In genomic region chr7:45984386-45985295, GRCh38 we compare ENCODE assay signal across 14 cellular contexts.
DNase-seq lines count a peak whose midpoint lies in the region; ATAC-seq, FAIRE-seq and TF ChIP-seq lines count a peak whose summit lies in the region.
"Had no signal": no experiment of that assay in that cellular context is flagged by ENCODE, and none has a peak within 500 bp of the region (broad histone marks: within the 10 kb centered on the region; RNA-seq: fewer than 3 reads in every experiment).

No MANE protein-coding gene starts in this region.

- peaks cover 12% of the 10 kb centered on the region for H3K9me1 ChIP-seq in IMR-90 (ENCODE audit: insufficient read depth, low read length)

- intact Hi-C loops in IMR-90 (cut with micrococcal nuclease) (no loop called here), body of pancreas (cut with DNase I) (no loop called here), right lobe of liver (cut with DNase I) (no loop called here)

- H2BK120ac ChIP-seq in IMR-90 (ENCODE audit: low read depth, low read length) = peak overlapping the region; percentile 51; the same call in 1 of the 2 replicates

- H3K23ac ChIP-seq in IMR-90 (ENCODE audit: low read depth, low read length) = no peak overlapping the region

- H3K14ac ChIP-seq in IMR-90 (replicated peaks; ENCODE audit: low read depth, low read length) = no peak overlapping the region

- H2BK20ac ChIP-seq in IMR-90 (ENCODE audit: low read depth, low read length) = peak overlapping the region; percentile 42; the same call in 1 of the 2 replicates

- H4K8ac ChIP-seq in IMR-90 (ENCODE audit: low read depth in 2 of 2, low read length in 2 of 2) = peak overlapping the region; percentile 36 to 48; a peak in 2 of 4 replicates

- no peak overlapping the region for H2AK9ac ChIP-seq in IMR-90 (replicated peaks; ENCODE audit: low read depth, low read length, poor library complexity)

- H3K36me3 ChIP-seq in IMR-90 (ENCODE audit: control insufficient read depth, insufficient read depth, low read length) (no peaks in the 10 kb centered on the region), body of pancreas (replicated peaks in 1 of 2; ENCODE audit: insufficient read depth in 1 of 2, low read depth in 2 of 2) (no peaks in the 10 kb centered on the region), right lobe of liver (no peaks in the 10 kb centered on the region)
- H3K36me3 ChIP-seq: BLaER1 had no signal

- H3K4ac ChIP-seq in IMR-90 (ENCODE audit: low read depth, low read length) = peak overlapping the region; percentile 43; the same call in 1 of the 2 replicates

- peak overlapping the region; percentile 31 for H2BK5ac ChIP-seq in IMR-90 (ENCODE audit: low read depth, low read length, poor library complexity, severe bottlenecking)

- CTCF ChIA-PET in IMR-90 (lab: Yijun Ruan, JAX) = interaction anchor here (0.8 kb wide), 1 partner anchor 154 kb away, joined by 3 read pairs; no protein-coding TSS in a partner anchor

- H3K4me1 ChIP-seq in IMR-90 (ENCODE audit: control insufficient read depth, insufficient read depth, low read length) (peaks cover 16% of the 10 kb centered on the region), body of pancreas (no peaks in the 10 kb centered on the region), right lobe of liver (peaks cover 0 to 10% (median 1%) of the 10 kb centered on the region in 4 donors)
- H3K4me1 ChIP-seq: BLaER1 had no signal

- dilution Hi-C loops in IMR-90 (cut with HindIII; ENCODE audit: low sequenced_read_pairs, unreplicated experiment) = no loop called here

- ATAC-seq in IMR-90 (ENCODE audit: low read depth) (no peak), body of pancreas (peak; percentile 42), right lobe of liver (peak; percentile 46 to 70 (median 64)), GM21619 (IDR thresholded peaks at IDR 0.05; ENCODE audit: unreplicated experiment) (no peak), GM19035 (IDR thresholded peaks at IDR 0.05; ENCODE audit: unreplicated experiment) (no peak)

- H3K4me3 ChIP-seq in IMR-90 (ENCODE audit: insufficient read depth, low read depth, low read length) (no peak overlapping the region), body of pancreas (no peak overlapping the region), right lobe of liver (no peak overlapping the region)
- H3K4me3 ChIP-seq: BLaER1 had no signal

- in situ Hi-C loops in IMR-90 (cut with MboI; ENCODE audit: low sequenced_read_pairs) = no loop called here

- H4K20me1 ChIP-seq in IMR-90 (ENCODE audit: insufficient read depth, low read length) = no peaks in the 10 kb centered on the region
- H4K20me1 ChIP-seq: BLaER1 had no signal

- no peak for TF ChIP-seq POLR2A in IMR-90 (IDR thresholded peaks at IDR 0.05; ENCODE audit: low read depth, low read length)
- TF ChIP-seq POLR2A in body of pancreas (IDR thresholded peaks at IDR 0.05) = no peak
- TF ChIP-seq POLR2A in right lobe of liver (IDR thresholded peaks at IDR 0.05) = no peak

- POLR2A ChIA-PET in IMR-90 (lab: Charles Lee; ENCODE audit: unreplicated experiment) = no interaction called here

- TF ChIP-seq RAD21 in IMR-90 (IDR thresholded peaks at IDR 0.05; ENCODE audit: low read length) = no peak

- no peak overlapping the region for H3K27ac ChIP-seq in IMR-90 (ENCODE audit: insufficient read depth, low read length)
- no peak overlapping the region for H3K27ac ChIP-seq in body of pancreas
- no peak overlapping the region for H3K27ac ChIP-seq in right lobe of liver
- H3K27ac ChIP-seq: BLaER1 had no signal

- H4K91ac ChIP-seq in IMR-90 (ENCODE audit: insufficient read depth, low read depth, low read length) = peak overlapping the region; percentile 76

- no peak overlapping the region for H3K9ac ChIP-seq in IMR-90 (ENCODE audit: low read depth, low read length)
- H3K9ac ChIP-seq: BLaER1 had no signal

- no peak overlapping the region for H2AFZ ChIP-seq in IMR-90 (replicated peaks; ENCODE audit: low read length, poor library complexity)

- peaks cover 0 to 7% of the 10 kb centered on the region in 2 experiments; a peak in 1 of 4 replicates for H3K79me1 ChIP-seq in IMR-90 (ENCODE audit: low read depth in 1 of 2, low read length in 2 of 2)

- peak; percentile 30 for TF ChIP-seq CTCF in D721Med (IDR thresholded peaks at IDR 0.05; ENCODE audit: insufficient read depth, missing control alignments)
- TF ChIP-seq CTCF in IMR-90 (conservative IDR thresholded peaks at IDR 0.05; ENCODE audit: low read depth, low read length) = no peak
- TF ChIP-seq CTCF in body of pancreas (IDR thresholded peaks at IDR 0.05) = peak in 2 of 7 experiments; percentile 15 to 32
- TF ChIP-seq CTCF in right lobe of liver (IDR thresholded peaks at IDR 0.05) = peak; percentile 17 to 26 (median 22)

- peak overlapping the region; percentile 45; the same call in 1 of the 2 replicates for H4K5ac ChIP-seq in IMR-90 (ENCODE audit: low read depth, low read length)

- DNase-seq in D721Med (ENCODE audit: insufficient read length, low spot score) (no peak), IMR-90 (no peak), body of pancreas (peak in 1 of 4 donors; percentile 21), right lobe of liver (no peak), NCI-H1092 treated with DMSO at 0.1 percent for 48 hours (lab: John Stamatoyannopoulos, UW) (no peak), LoVo (ENCODE audit: low spot score) (no peak)
- DNase-seq: activated CD4-positive, alpha-beta memory T cell treated with anti-CD3 and anti-CD28 coated beads for 36 hours; activated naive CD4-positive, alpha-beta T cell treated with Interleukin-2 at 50 U/mL for 16 hours; NCI-H1694; T-helper 1 cell had no signal

- peak overlapping the region; percentile 66; the same call in 2 of the 3 replicates for H2BK15ac ChIP-seq in IMR-90 (ENCODE audit: low read depth, low read length)

- H3K27me3 ChIP-seq in IMR-90 (ENCODE audit: control insufficient read depth, insufficient read depth, low read length) (no peaks in the 10 kb centered on the region), body of pancreas (no peaks in the 10 kb centered on the region), right lobe of liver (no peaks in the 10 kb centered on the region)
- H3K27me3 ChIP-seq: BLaER1 had no signal

- peak overlapping the region; percentile 70 for H2AK5ac ChIP-seq in IMR-90 (ENCODE audit: low read depth, low read length)

- H3K9me3 ChIP-seq in IMR-90 (ENCODE audit: control insufficient read depth, insufficient read depth, low read length) (no peaks in the 10 kb centered on the region), body of pancreas (no peaks in the 10 kb centered on the region), right lobe of liver (no peaks in the 10 kb centered on the region)
- H3K9me3 ChIP-seq: BLaER1 had no signal

- H3K18ac ChIP-seq in IMR-90 (ENCODE audit: low read depth, low read length) = peak overlapping the region; percentile 40; the same call in 1 of the 2 replicates

- no peak overlapping the region for H3K4me2 ChIP-seq in IMR-90 (ENCODE audit: low read depth, low read length)
- H3K4me2 ChIP-seq: BLaER1 had no signal

- BruUV-seq in IMR-90 (replicated peaks; lab: Mats Ljungman, UMichigan) = no TSS peak

- no peak overlapping the region for H3K56ac ChIP-seq in IMR-90 (ENCODE audit: extremely low read depth, insufficient read depth, low read length)

- FAIRE-seq in D721Med (lab: Jason Lieb, UNC) = no peak
- FAIRE-seq: colon had no signal

- WGBS in IMR-90 (ENCODE audit: extremely low coverage in 2 of 2, insufficient read length in 1 of 2), 2 experiments = 88% methylated on average over 3 of the region's 6 CpGs; no CpG with 5 or more reads in 1 of the 2 experiments
- WGBS in body of pancreas, 2 donors = 54 to 67% methylated on average over 6 of the region's 6 CpGs
- whole genome bisulfite sequencing in right lobe of liver (ENCODE audit: insufficient coverage, low coverage, low lambda C conversion rate, missing lambda C conversion rate) = 80% methylated on average over 5 of the region's 6 CpGs

TF ChIP-seq in IMR-90, 13 proteins besides CTCF, POLR2A, EP300 and RAD21:
- TF ChIP-seq MXI1 (IDR thresholded peaks at IDR 0.05; ENCODE audit: borderline replicate concordance, low read depth, low read length) (no peak), CHD1 (IDR thresholded peaks at IDR 0.05; ENCODE audit: low read depth, low read length) (no peak), CEBPB (IDR thresholded peaks at IDR 0.05; ENCODE audit: low read depth, low read length) (no peak), FOS (IDR thresholded peaks at IDR 0.05; ENCODE audit: low read depth, low read length) (no peak), RCOR1 (IDR thresholded peaks at IDR 0.05; ENCODE audit: insufficient replicate concordance, low read length) (no peak), BHLHE40 (IDR thresholded peaks at IDR 0.05; ENCODE audit: low read depth, low read length) (no peak), USF2 (IDR thresholded peaks at IDR 0.05; ENCODE audit: low read depth, low read length) (no peak)
TF ChIP-seq in IMR-90: peak in this region for 0.

Comparison
In these comparisons a context has a peak if more than half of its experiments do, and no peak if none do; other contexts are left out.
1. ATAC-seq: peak in body of pancreas (single experiment) and right lobe of liver (4 of 4); none in IMR-90 (single experiment), GM21619 (single experiment) and GM19035 (single experiment).